2 cellular contexts compared by ENCODE assay signal in the genomic region with DNA sequence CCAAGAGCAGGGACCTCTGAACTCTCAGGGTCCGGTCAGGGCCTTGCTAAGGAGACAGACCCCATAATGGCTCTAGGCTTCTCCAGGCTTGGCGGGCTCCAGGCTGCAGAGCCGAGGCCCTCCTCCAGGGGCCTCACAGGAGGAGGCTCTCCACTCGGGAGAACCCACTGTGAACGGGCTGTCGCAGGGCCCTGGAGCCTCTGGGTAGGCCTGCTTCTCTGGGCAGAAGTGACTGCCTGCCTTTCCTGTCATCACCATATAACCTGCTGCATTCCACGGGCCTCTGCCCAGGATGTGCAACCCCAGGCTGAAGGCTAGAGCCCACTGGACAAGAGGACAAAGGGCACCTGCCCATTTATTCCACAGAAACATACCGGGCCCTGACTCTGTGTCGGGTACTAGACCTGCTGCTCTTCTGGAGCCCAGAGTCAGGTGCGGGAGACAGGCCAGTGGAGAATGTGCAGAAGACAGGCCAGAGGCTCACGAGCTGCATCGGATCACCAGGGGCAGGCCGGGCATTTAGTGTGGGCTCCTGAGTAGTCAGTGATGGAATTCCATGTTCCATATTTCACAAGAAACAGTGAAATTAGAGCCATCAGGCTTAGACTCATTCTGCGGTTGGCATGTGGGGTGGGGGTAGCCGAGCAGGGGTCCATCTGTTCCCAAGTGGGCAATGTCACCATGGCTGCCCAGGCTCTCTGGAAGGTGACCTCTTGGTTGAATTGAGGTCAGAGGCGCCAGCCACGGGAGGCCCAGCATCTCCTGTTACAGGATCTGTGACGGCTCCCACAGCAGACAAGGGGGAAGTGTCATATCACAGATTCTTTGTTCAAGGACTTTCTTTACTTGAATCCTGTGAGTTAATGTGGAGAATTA.
TF ChIP-seq lines count a peak whose summit lies in the region.

No MANE protein-coding gene starts in this region.

TF ChIP-seq in A549, 52 proteins besides CTCF, POLR2A, EP300 and RAD21 (continued from another document):
- TF ChIP-seq, protein P1, sequence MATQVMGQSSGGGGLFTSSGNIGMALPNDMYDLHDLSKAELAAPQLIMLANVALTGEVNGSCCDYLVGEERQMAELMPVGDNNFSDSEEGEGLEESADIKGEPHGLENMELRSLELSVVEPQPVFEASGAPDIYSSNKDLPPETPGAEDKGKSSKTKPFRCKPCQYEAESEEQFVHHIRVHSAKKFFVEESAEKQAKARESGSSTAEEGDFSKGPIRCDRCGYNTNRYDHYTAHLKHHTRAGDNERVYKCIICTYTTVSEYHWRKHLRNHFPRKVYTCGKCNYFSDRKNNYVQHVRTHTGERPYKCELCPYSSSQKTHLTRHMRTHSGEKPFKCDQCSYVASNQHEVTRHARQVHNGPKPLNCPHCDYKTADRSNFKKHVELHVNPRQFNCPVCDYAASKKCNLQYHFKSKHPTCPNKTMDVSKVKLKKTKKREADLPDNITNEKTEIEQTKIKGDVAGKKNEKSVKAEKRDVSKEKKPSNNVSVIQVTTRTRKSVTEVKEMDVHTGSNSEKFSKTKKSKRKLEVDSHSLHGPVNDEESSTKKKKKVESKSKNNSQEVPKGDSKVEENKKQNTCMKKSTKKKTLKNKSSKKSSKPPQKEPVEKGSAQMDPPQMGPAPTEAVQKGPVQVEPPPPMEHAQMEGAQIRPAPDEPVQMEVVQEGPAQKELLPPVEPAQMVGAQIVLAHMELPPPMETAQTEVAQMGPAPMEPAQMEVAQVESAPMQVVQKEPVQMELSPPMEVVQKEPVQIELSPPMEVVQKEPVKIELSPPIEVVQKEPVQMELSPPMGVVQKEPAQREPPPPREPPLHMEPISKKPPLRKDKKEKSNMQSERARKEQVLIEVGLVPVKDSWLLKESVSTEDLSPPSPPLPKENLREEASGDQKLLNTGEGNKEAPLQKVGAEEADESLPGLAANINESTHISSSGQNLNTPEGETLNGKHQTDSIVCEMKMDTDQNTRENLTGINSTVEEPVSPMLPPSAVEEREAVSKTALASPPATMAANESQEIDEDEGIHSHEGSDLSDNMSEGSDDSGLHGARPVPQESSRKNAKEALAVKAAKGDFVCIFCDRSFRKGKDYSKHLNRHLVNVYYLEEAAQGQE (IDR thresholded peaks at IDR 0.05): no peak
- no peak for TF ChIP-seq RNF2 (IDR thresholded peaks at IDR 0.05; ENCODE audit: borderline replicate concordance, low read depth)

TF ChIP-seq in K562, 482 proteins besides CTCF, POLR2A, EP300 and RAD21 (continued from another document):
- TF ChIP-seq, protein P2, sequence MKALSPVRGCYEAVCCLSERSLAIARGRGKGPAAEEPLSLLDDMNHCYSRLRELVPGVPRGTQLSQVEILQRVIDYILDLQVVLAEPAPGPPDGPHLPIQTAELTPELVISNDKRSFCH (CRISPR knock-in tag; IDR thresholded peaks at IDR 0.05): no peak
- TF ChIP-seq, protein P2 (tag; IDR thresholded peaks at IDR 0.05): no peak
- TF ChIP-seq ATF1 (CRISPR knock-in tag; IDR thresholded peaks at IDR 0.05) (no peak), ATF1 (tag; IDR thresholded peaks at IDR 0.05) (no peak), ZNF316 (IDR thresholded peaks at IDR 0.05) (no peak), BCOR (IDR thresholded peaks at IDR 0.05) (no peak), ZNF263 (CRISPR knock-in tag; IDR thresholded peaks at IDR 0.05; ENCODE audit: borderline replicate concordance) (no peak), CREB1 (IDR thresholded peaks at IDR 0.05) (no peak), CREB1 (CRISPR knock-in tag; IDR thresholded peaks at IDR 0.05) (no peak), L3MBTL2 (IDR thresholded peaks at IDR 0.05) (no peak), NFYB (IDR thresholded peaks at IDR 0.05; ENCODE audit: extremely low read depth, insufficient read length) (no peak), ZNF146 (CRISPR knock-in tag; IDR thresholded peaks at IDR 0.05; ENCODE audit: unreplicated experiment) (no peak), DNMT1 (IDR thresholded peaks at IDR 0.05) (no peak), NFATC3 (IDR thresholded peaks at IDR 0.05) (no peak), CBFA2T3 (IDR thresholded peaks at IDR 0.05) (no peak), CBFA2T2 (conservative IDR thresholded peaks at IDR 0.05) (no peak), SMARCA5 (IDR thresholded peaks at IDR 0.05) (no peak)
- TF ChIP-seq, protein P3, sequence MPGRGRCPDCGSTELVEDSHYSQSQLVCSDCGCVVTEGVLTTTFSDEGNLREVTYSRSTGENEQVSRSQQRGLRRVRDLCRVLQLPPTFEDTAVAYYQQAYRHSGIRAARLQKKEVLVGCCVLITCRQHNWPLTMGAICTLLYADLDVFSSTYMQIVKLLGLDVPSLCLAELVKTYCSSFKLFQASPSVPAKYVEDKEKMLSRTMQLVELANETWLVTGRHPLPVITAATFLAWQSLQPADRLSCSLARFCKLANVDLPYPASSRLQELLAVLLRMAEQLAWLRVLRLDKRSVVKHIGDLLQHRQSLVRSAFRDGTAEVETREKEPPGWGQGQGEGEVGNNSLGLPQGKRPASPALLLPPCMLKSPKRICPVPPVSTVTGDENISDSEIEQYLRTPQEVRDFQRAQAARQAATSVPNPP (IDR thresholded peaks at IDR 0.05; ENCODE audit: borderline replicate concordance, insufficient read depth, insufficient read length): no peak
